ENCODE assay signal across 1 cellular context in the genomic region with DNA sequence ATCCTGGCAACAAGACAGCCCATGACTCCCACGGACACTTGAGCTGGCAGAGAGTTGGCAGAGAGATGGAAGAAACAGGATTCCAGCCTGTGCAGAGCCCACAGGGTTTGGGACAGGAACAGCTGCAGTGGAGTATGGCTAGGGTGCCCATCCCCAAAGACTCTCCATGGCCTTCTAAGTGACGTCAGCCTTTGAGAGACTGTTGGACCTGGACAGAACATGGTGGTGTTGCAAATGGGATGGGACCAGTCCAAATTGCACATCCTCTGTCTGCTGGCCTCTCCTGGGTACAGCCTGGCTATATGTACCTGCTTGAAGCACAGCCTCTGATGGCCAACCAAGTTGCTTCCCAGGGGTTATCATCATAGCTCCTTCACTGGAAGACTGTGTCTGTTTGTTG.
TF ChIP-seq lines count a peak whose summit lies in the region.

No MANE protein-coding gene starts in this region.

TF ChIP-seq in IMR-90, 13 proteins besides CTCF, POLR2A, EP300 and RAD21 (continued from another document):
- TF ChIP-seq MAZ (IDR thresholded peaks at IDR 0.05; ENCODE audit: borderline replicate concordance, low read depth, low read length) (no peak), RFX5 (IDR thresholded peaks at IDR 0.05; ENCODE audit: low read depth, low read length) (no peak), SMC3 (IDR thresholded peaks at IDR 0.05; ENCODE audit: low read depth, low read length) (no peak)
TF ChIP-seq in IMR-90: peak in this region for 0.
